32 cellular contexts compared by ENCODE assay signal in the genomic region with DNA sequence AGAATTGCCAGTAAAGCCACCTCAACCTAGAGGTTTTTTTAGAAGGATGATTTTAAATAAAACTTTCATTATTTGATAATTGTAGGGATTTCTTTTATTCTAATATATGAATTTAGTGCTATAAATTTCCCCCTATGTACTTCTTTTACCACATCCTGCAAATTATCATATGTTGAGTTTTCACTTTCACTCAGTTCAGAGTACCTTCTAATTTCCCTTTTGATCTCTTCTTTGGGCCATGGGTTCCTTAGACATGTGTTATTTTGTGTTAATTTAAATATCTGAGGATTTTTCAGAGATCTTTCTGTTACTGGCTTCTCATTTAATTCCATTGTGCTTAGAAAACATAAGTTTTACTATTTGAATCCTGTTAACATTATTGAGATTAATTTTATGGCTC. TPM values are rescaled to one million over a fixed set of nuclear protein-coding genes. Genes with fewer than 3 reads are reported as not detected.
"Had no signal": no experiment of that assay in that cellular context is flagged by ENCODE, and none has a peak within 500 bp of the region (broad histone marks: within the 10 kb centered on the region; RNA-seq: fewer than 3 reads in every experiment).

No MANE protein-coding gene starts in this region.

- H3K4me3 ChIP-seq: body of pancreas, colonic mucosa, esophagus squamous epithelium, gastroesophageal sphincter, heart right ventricle had no signal

- H3K36me3 ChIP-seq: colonic mucosa, esophagus squamous epithelium, gastroesophageal sphincter, heart right ventricle had no signal

- H3K27me3 Mint-ChIP-seq: activated CD4-positive, alpha-beta memory T cell treated with anti-CD3 and anti-CD28 coated beads for 36 hours; activated CD4-positive, alpha-beta T cell treated with anti-CD3 and anti-CD28 coated beads for 36 hours; activated naive CD8-positive, alpha-beta T cell treated with anti-CD3 and anti-CD28 coated beads, Interleukin-2, amount 10 ng/mL, durations not matched to agents 7 days and 5 days; activated T-helper 17 cell treated with anti-CD3 and anti-CD28 coated beads, Interleukin-2, amount 50 U/mL, for 72 hours had no signal

- DNase-seq: activated CD4-positive, alpha-beta memory T cell treated with anti-CD3 and anti-CD28 coated beads for 36 hours; activated CD4-positive, alpha-beta T cell treated with anti-CD3 and anti-CD28 coated beads for 36 hours; activated CD4-positive, alpha-beta T cell treated with anti-CD3 and anti-CD28 coated beads, Interleukin-2, amount 10 ng/mL, durations not matched to agents 24 days and 14 days; activated CD4-positive, CD25-positive, alpha-beta regulatory T cell; activated CD4-positive, CD25-positive, alpha-beta regulatory T cell treated with anti-CD3 and anti-CD28 coated beads, Interleukin-2, amount 50 U/mL, for 72 hours; activated CD8-positive, alpha-beta memory T cell treated with anti-CD3 and anti-CD28 coated beads for 24 hours; activated effector memory CD4-positive, alpha-beta T cell treated with Interleukin-2 at 50 U/mL for 16 hours; activated gamma-delta T cell treated with Interleukin-2 at 50 U/mL for 16 hours; activated naive CD4-positive, alpha-beta T cell treated with anti-CD3 and anti-CD28 coated beads, Interleukin-2, amount 50 U/mL, for 16 hours; activated naive CD4-positive, alpha-beta T cell treated with Interleukin-2 at 50 U/mL for 16 hours; activated naive CD8-positive, alpha-beta T cell treated with anti-CD3 and anti-CD28 coated beads, Interleukin-2, amount 10 ng/mL, durations not matched to agents 7 days and 5 days; activated T-cell treated with anti-CD3 and anti-CD28 coated beads, Interleukin-2, amount 50 U/mL, for 4 hours; amniotic stem cell; aorta; body of pancreas; caudate nucleus; colonic mucosa; effector CD8-positive, alpha-beta T cell; esophagus squamous epithelium; foreskin melanocyte; heart right ventricle had no signal

- H3K36me3 Mint-ChIP-seq: activated CD4-positive, alpha-beta memory T cell treated with anti-CD3 and anti-CD28 coated beads for 36 hours had no signal

- H3K4me3 Mint-ChIP-seq: activated CD4-positive, alpha-beta memory T cell treated with anti-CD3 and anti-CD28 coated beads for 36 hours; activated CD4-positive, alpha-beta T cell treated with anti-CD3 and anti-CD28 coated beads for 36 hours; activated CD4-positive, alpha-beta T cell treated with anti-CD3 and anti-CD28 coated beads, Interleukin-2, amount 10 ng/mL, durations not matched to agents 24 days and 14 days; activated naive CD8-positive, alpha-beta T cell treated with anti-CD3 and anti-CD28 coated beads, Interleukin-2, amount 10 ng/mL, durations not matched to agents 7 days and 5 days; activated T-cell treated with anti-CD3 and anti-CD28 coated beads, Interleukin-2, amount 50 U/mL, for 4 hours; activated T-helper 17 cell treated with anti-CD3 and anti-CD28 coated beads, Interleukin-2, amount 50 U/mL, for 72 hours had no signal

- FAIRE-seq: endometrium, endothelial cell of umbilical vein had no signal

- H3K4me1 ChIP-seq: body of pancreas, colonic mucosa, esophagus squamous epithelium, gastroesophageal sphincter, heart right ventricle had no signal

- H3K9me3 Mint-ChIP-seq: activated CD4-positive, alpha-beta memory T cell treated with anti-CD3 and anti-CD28 coated beads for 36 hours; activated CD4-positive, alpha-beta T cell treated with anti-CD3 and anti-CD28 coated beads, Interleukin-2, amount 10 ng/mL, durations not matched to agents 24 days and 14 days; activated naive CD8-positive, alpha-beta T cell treated with anti-CD3 and anti-CD28 coated beads, Interleukin-2, amount 10 ng/mL, durations not matched to agents 7 days and 5 days; activated T-cell treated with anti-CD3 and anti-CD28 coated beads, Interleukin-2, amount 50 U/mL, for 4 hours; activated T-helper 17 cell treated with anti-CD3 and anti-CD28 coated beads, Interleukin-2, amount 50 U/mL, for 72 hours had no signal

- H3K27ac Mint-ChIP-seq: activated CD4-positive, alpha-beta memory T cell treated with anti-CD3 and anti-CD28 coated beads for 36 hours; activated CD4-positive, alpha-beta T cell treated with anti-CD3 and anti-CD28 coated beads for 36 hours; activated CD4-positive, alpha-beta T cell treated with anti-CD3 and anti-CD28 coated beads, Interleukin-2, amount 10 ng/mL, durations not matched to agents 24 days and 14 days; activated naive CD8-positive, alpha-beta T cell treated with anti-CD3 and anti-CD28 coated beads, Interleukin-2, amount 10 ng/mL, durations not matched to agents 7 days and 5 days; activated T-helper 17 cell treated with anti-CD3 and anti-CD28 coated beads, Interleukin-2, amount 50 U/mL, for 72 hours had no signal

- H3K27me3 ChIP-seq: body of pancreas, colonic mucosa, gastroesophageal sphincter had no signal

- H3K27ac ChIP-seq: body of pancreas, colonic mucosa, epithelial cell of prostate, esophagus squamous epithelium, gastroesophageal sphincter, heart right ventricle had no signal

- H3K9me3 ChIP-seq: body of pancreas, colonic mucosa, esophagus squamous epithelium, gastroesophageal sphincter, heart right ventricle had no signal

- H3K4me1 Mint-ChIP-seq: activated T-helper 17 cell treated with anti-CD3 and anti-CD28 coated beads, Interleukin-2, amount 50 U/mL, for 72 hours had no signal

- ATAC-seq: activated CD4-positive, alpha-beta T cell treated with anti-CD3 and anti-CD28 coated beads for 36 hours; activated T-cell treated with anti-CD3 and anti-CD28 coated beads, Interleukin-2, amount 50 U/mL, for 4 hours; activated T-helper 17 cell treated with anti-CD3 and anti-CD28 coated beads, Interleukin-2, amount 50 U/mL, for 72 hours; body of pancreas; gastroesophageal sphincter; heart right ventricle had no signal

RNA-seq across cellular contexts. Expression of a gene that starts 25.3 kb away (rescaled TPM):
- total RNA-seq: activated CD4-positive, alpha-beta memory T cell treated with anti-CD3 and anti-CD28 coated beads for 36 hours; activated CD4-positive, alpha-beta T cell treated with anti-CD3 and anti-CD28 coated beads for 36 hours; activated CD4-positive, alpha-beta T cell treated with anti-CD3 and anti-CD28 coated beads, Interleukin-2, amount 10 ng/mL, durations not matched to agents 24 days and 14 days; activated naive CD8-positive, alpha-beta T cell treated with anti-CD3 and anti-CD28 coated beads, Interleukin-2, amount 10 ng/mL, durations not matched to agents 7 days and 5 days; activated T-cell treated with anti-CD3 and anti-CD28 coated beads, Interleukin-2, amount 50 U/mL, for 4 hours; activated T-helper 17 cell treated with anti-CD3 and anti-CD28 coated beads, Interleukin-2, amount 50 U/mL, for 72 hours; T-helper 1 cell treated with Interleukin-12 subunit alpha and Interleukin-12 subunit beta and Interleukin-4 antibody, amounts not matched to agents 30 ng/mL and 1 ng/mL, for 36 hours had no signal

RNA-seq across cellular contexts. Expression of a gene that starts 28.2 kb away (rescaled TPM):
- total RNA-seq: activated CD4-positive, alpha-beta memory T cell treated with anti-CD3 and anti-CD28 coated beads for 36 hours; activated CD4-positive, alpha-beta T cell treated with anti-CD3 and anti-CD28 coated beads for 36 hours; activated CD4-positive, alpha-beta T cell treated with anti-CD3 and anti-CD28 coated beads, Interleukin-2, amount 10 ng/mL, durations not matched to agents 24 days and 14 days; activated naive CD8-positive, alpha-beta T cell treated with anti-CD3 and anti-CD28 coated beads, Interleukin-2, amount 10 ng/mL, durations not matched to agents 7 days and 5 days; activated T-cell treated with anti-CD3 and anti-CD28 coated beads, Interleukin-2, amount 50 U/mL, for 4 hours; activated T-helper 17 cell treated with anti-CD3 and anti-CD28 coated beads, Interleukin-2, amount 50 U/mL, for 72 hours; body of pancreas; chondrocyte; dermis microvascular lymphatic vessel endothelial cell; endothelial cell of umbilical vein; fibroblast of lung; fibroblast of villous mesenchyme; glomerular endothelial cell; T-helper 1 cell treated with Interleukin-12 subunit alpha and Interleukin-12 subunit beta and Interleukin-4 antibody, amounts not matched to agents 30 ng/mL and 1 ng/mL, for 36 hours had no signal
- polyA plus RNA-seq: endothelial cell of umbilical vein, fibroblast of lung had no signal
